15 cellular contexts compared by ENCODE assay signal in genomic region chr3:53150247-53151085, GRCh38. TPM values are rescaled to one million over a fixed set of nuclear protein-coding genes. Genes with fewer than 3 reads are reported as not detected.
DNase-seq lines count a peak whose midpoint lies in the region; ATAC-seq and TF ChIP-seq lines count a peak whose summit lies in the region.
"Had no signal": no experiment of that assay in that cellular context is flagged by ENCODE, and none has a peak within 500 bp of the region (broad histone marks: within the 10 kb centered on the region; RNA-seq: fewer than 3 reads in every experiment).

No MANE protein-coding gene starts in this region.

- H3K36me3 ChIP-seq in prostate gland = no peaks in the 10 kb centered on the region
- H3K36me3 ChIP-seq: BE2C had no signal

- H3K27me3 Mint-ChIP-seq in dendritic cell treated with granulocyte-macrophage colony-stimulating factor and Interleukin-4, amounts not matched to agents 40 ng/mL and 50 ng/mL, for 4 days = peaks cover 23% of the 10 kb centered on the region

- WGBS in prostate gland = 79% methylated on average over 7 of the region's 7 CpGs

- H3K4me3 ChIP-seq in LNCaP clone FGC (ENCODE audit: low read depth, low read length) (no peak overlapping the region), prostate gland (no peak overlapping the region)

- peaks cover 88% of the 10 kb centered on the region for H3K4me1 Mint-ChIP-seq in dendritic cell treated with granulocyte-macrophage colony-stimulating factor and Interleukin-4, amounts not matched to agents 40 ng/mL and 50 ng/mL, for 4 days (ENCODE audit: low read depth)

- no peaks in the 10 kb centered on the region for H3K36me3 Mint-ChIP-seq in dendritic cell treated with granulocyte-macrophage colony-stimulating factor and Interleukin-4, amounts not matched to agents 40 ng/mL and 50 ng/mL, for 4 days (ENCODE audit: low read depth)

- TF ChIP-seq CTCF in C4-2B (conservative IDR thresholded peaks at IDR 0.05) (no peak), LNCaP clone FGC (IDR thresholded peaks at IDR 0.05; ENCODE audit: control insufficient read depth, extremely low read depth, insufficient read depth) (no peak), prostate gland (IDR thresholded peaks at IDR 0.05) (no peak)

- peak; percentile 82 for DNase-seq in LNCaP clone FGC (ENCODE audit: low read depth)
- DNase-seq in mucosa of gallbladder (ENCODE audit: low spot score) = peak; percentile 88
- no peak for DNase-seq in effector CD8-positive, alpha-beta T cell (lab: John Stamatoyannopoulos, UW)
- DNase-seq in prostate gland (ENCODE audit: low spot score) = no peak
- DNase-seq: BE2C; GF-D8; NCI-H1092; NCI-H69; stimulated activated CD4-positive, alpha-beta T cell treated with anti-CD3 and anti-CD28 coated beads, Interleukin-15, amount 100 ng/mL, for 24 hours; stimulated activated CD8-positive, alpha-beta memory T cell treated with anti-CD3 and anti-CD28 coated beads, Interleukin-4, amount 100 ng/mL, for 48 hours had no signal

- H3K9me3 ChIP-seq in prostate gland = no peaks in the 10 kb centered on the region
- H3K9me3 ChIP-seq: BE2C had no signal

- no peak for ATAC-seq in HG02678 (IDR thresholded peaks at IDR 0.05; ENCODE audit: unreplicated experiment)
- ATAC-seq in GM21367 (IDR thresholded peaks at IDR 0.05; ENCODE audit: unreplicated experiment) = no peak

- no peaks in the 10 kb centered on the region for H3K9me3 Mint-ChIP-seq in dendritic cell treated with granulocyte-macrophage colony-stimulating factor and Interleukin-4, amounts not matched to agents 40 ng/mL and 50 ng/mL, for 4 days

- H3K4me3 Mint-ChIP-seq in dendritic cell treated with granulocyte-macrophage colony-stimulating factor and Interleukin-4, amounts not matched to agents 40 ng/mL and 50 ng/mL, for 4 days = no peak overlapping the region

- intact Hi-C loops in dendritic cell treated with granulocyte-macrophage colony-stimulating factor and Interleukin-4, amounts not matched to agents 40 ng/mL and 50 ng/mL, for 4 days (cut with micrococcal nuclease) = no loop called here
- intact Hi-C loops in prostate gland (cut with DNase I) = no loop called here

- no peak for TF ChIP-seq POLR2A in prostate gland (IDR thresholded peaks at IDR 0.05)

- peak overlapping the region; percentile 76 for H3K27ac Mint-ChIP-seq in dendritic cell treated with granulocyte-macrophage colony-stimulating factor and Interleukin-4, amounts not matched to agents 40 ng/mL and 50 ng/mL, for 4 days

- H3K4me1 ChIP-seq in prostate gland (replicated peaks) = peaks cover 51% of the 10 kb centered on the region
- H3K4me1 ChIP-seq: BE2C had no signal

- no peaks in the 10 kb centered on the region for H3K27me3 ChIP-seq in prostate gland (replicated peaks; ENCODE audit: insufficient read depth)
- H3K27me3 ChIP-seq: BE2C had no signal

- peak overlapping the region; percentile 94 for H3K27ac ChIP-seq in C4-2B
- peak overlapping the region in 1 of 2 donors; percentile 14 for H3K27ac ChIP-seq in prostate gland
- H3K27ac ChIP-seq: HL-60 had no signal

RNA-seq across cellular contexts. Expression of gene PRKCD, which starts 10.5 kb away (rescaled TPM):
- 103 TPM for total RNA-seq in mucosa of gallbladder
- 10 to 100 TPM; 33.4 to 57.9 TPM for total RNA-seq in prostate gland

RNA-seq across cellular contexts. Expression of gene RFT1, which starts 20.2 kb away (rescaled TPM):
- total RNA-seq in mucosa of gallbladder (21.3 TPM), prostate gland (10 to 100 TPM; 10.3 to 31.1 TPM)

Comparison
In these comparisons a context has a peak if more than half of its experiments do, and no peak if none do; other contexts are left out.
1. DNase-seq: peak in LNCaP clone FGC (single experiment) and mucosa of gallbladder (single experiment); none in effector CD8-positive, alpha-beta T cell (single experiment) and prostate gland (single experiment).